ENCODE assay signal across 8 cellular contexts in the genomic region with DNA sequence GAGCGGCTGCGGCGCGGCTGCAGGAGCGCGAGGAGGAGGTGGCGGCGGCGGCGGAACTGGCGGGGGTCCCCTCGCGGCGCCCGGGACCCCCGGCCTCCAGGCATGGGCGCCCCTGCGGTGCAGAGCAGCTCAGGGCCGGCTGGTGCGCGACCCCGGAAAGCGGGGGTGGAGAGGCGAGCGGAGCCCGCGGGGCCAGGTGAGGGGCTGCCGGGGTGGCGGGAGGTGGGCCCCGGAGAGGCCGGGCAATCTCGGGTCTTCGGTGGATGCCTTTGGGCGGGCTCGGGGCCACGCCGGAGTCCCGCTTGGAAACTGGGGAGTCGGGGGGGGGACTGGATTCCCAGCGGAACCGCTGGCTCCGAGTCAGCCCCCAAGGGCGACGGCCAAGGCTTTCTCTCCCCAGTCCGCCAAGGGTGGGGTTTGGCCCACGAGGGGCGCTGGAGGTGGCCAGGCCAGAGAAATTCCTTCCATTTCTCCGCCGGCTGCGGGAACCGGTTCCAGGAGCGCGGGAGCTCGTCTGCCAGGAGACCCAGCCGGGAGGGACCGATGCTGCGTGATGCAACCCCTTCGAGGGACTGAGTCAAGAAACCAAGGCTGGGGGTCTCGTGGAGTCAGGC. TPM values are rescaled to one million over a fixed set of nuclear protein-coding genes. Genes with fewer than 3 reads are reported as not detected.
DNase-seq lines count a peak whose midpoint lies in the region; ATAC-seq, FAIRE-seq and TF ChIP-seq lines count a peak whose summit lies in the region.

No MANE protein-coding gene starts in this region.

- H3K9me3 Mint-ChIP-seq in naive thymus-derived CD8-positive, alpha-beta T cell = no peaks in the 10 kb centered on the region

- H3F3A ChIP-seq in PC-3 (ENCODE audit: low read length, unreplicated experiment) = no peaks in the 10 kb centered on the region

- peak overlapping the region; percentile 91 for H3K4me3 ChIP-seq in PC-3 (ENCODE audit: low read length)
- H3K4me3 ChIP-seq in endothelial cell of umbilical vein (replicated peaks in 1 of 3; ENCODE audit: insufficient read depth in 1 of 3, low read depth in 1 of 3, low read length in 3 of 3) = peak overlapping the region; percentile 41 to 55 (median 55)

- no peak for FAIRE-seq in endothelial cell of umbilical vein (lab: Jason Lieb, UNC)

- no peaks in the 10 kb centered on the region for H3K9me3 ChIP-seq in PC-3 (ENCODE audit: low read length)
- no peaks in the 10 kb centered on the region for H3K9me3 ChIP-seq in endothelial cell of umbilical vein (replicated peaks; ENCODE audit: control insufficient read depth, insufficient read depth, low read length)

- H3K9me1 ChIP-seq in endothelial cell of umbilical vein (replicated peaks; ENCODE audit: control insufficient read depth, extremely low read depth, insufficient read depth, low read length) = no peaks in the 10 kb centered on the region

- CTCF ChIA-PET in PC-3 (lab: Charles Lee) (interaction anchor here (0.9 to 1.0 kb wide), 2 partner anchors 12 to 14 kb away, joined by 3 to 20 read pairs; no protein-coding TSS in a partner anchor), endothelial cell of umbilical vein (lab: Charles Lee) (interaction anchor here (1.0 to 8.7 kb wide), 6 partner anchors 11 to 45 kb away, joined by 3 to 67 read pairs (median 5); a partner anchor contains a TSS)

- dilution Hi-C loops in endothelial cell of umbilical vein (cut with MboI; ENCODE audit: extremely low pct_ligation_motif_present, low sequenced_read_pairs) = no loop called here

- peaks cover 26 to 80% (median 58%) of the 10 kb centered on the region in 4 donors for H3K4me1 Mint-ChIP-seq in naive thymus-derived CD8-positive, alpha-beta T cell

- peak overlapping the region in 6 of 10 donors; percentile 36 to 89 (median 60) for H3K27ac Mint-ChIP-seq in naive thymus-derived CD8-positive, alpha-beta T cell

- H3K36me3 ChIP-seq in PC-3 (ENCODE audit: low read depth, low read length) = no peaks in the 10 kb centered on the region
- H3K36me3 ChIP-seq in endothelial cell of umbilical vein (ENCODE audit: control insufficient read depth in 2 of 2, extremely low read depth in 1 of 2, insufficient read depth in 2 of 2, low read length in 2 of 2) = no peaks in the 10 kb centered on the region

- DNase-seq in NCI-H146 (lab: John Stamatoyannopoulos, UW) (peak; percentile 56), NCI-H146 treated with DMSO at 0.1 percent for 48 hours (lab: John Stamatoyannopoulos, UW; ENCODE audit: unreplicated experiment) (no peak), PC-3 (peak; percentile 36), endothelial cell of umbilical vein (ENCODE audit: low read depth, low spot score) (no peak), H4 (ENCODE audit: low spot score) (no peak)
- no peak for DNase-seq in naive thymus-derived CD8-positive, alpha-beta T cell

- POLR2A ChIA-PET in PC-3 (lab: Charles Lee; ENCODE audit: unreplicated experiment) = no interaction called here
- POLR2A ChIA-PET in endothelial cell of umbilical vein (lab: Charles Lee) = interaction anchor here (0.6 to 1.0 kb wide), 2 partner anchors 8 to 30 kb away, joined by 5 read pairs; a partner anchor contains a TSS
- POLR2A ChIA-PET in naive thymus-derived CD8-positive, alpha-beta T cell (lab: Charles Lee) = interaction anchor here (1.0 to 1.9 kb wide), 4 partner anchors 12 to 33 kb away, joined by 3 to 5 read pairs (median 4); no protein-coding TSS in a partner anchor

- H3K79me2 ChIP-seq in PC-3 (ENCODE audit: low read length) = peaks cover 16% of the 10 kb centered on the region; the same call in 1 of the 2 replicates
- H3K79me2 ChIP-seq in endothelial cell of umbilical vein (ENCODE audit: control insufficient read depth, insufficient read depth, low read length) = no peaks in the 10 kb centered on the region

- TF ChIP-seq CTCF in PC-3 (conservative IDR thresholded peaks at IDR 0.05; ENCODE audit: low read depth, low read length) = peak; percentile 28; the same call in 1 of the 2 replicates
- peak in 1 of 2 donors; percentile 31 for TF ChIP-seq CTCF in endothelial cell of umbilical vein (IDR thresholded peaks at IDR 0.05; ENCODE audit: extremely low read depth in 1 of 2, insufficient read depth in 1 of 2, low read depth in 1 of 2, low read length in 2 of 2)

- H3K9ac ChIP-seq in PC-3 (ENCODE audit: low read length) (peak overlapping the region; percentile 97), endothelial cell of umbilical vein (replicated peaks; ENCODE audit: extremely low read depth, insufficient read depth, low read length) (peak overlapping the region; percentile 97)

- H3K4me2 ChIP-seq in PC-3 (ENCODE audit: low read length) (peak overlapping the region; percentile 95), endothelial cell of umbilical vein (ENCODE audit: insufficient read depth, low read length) (peak overlapping the region; percentile 82)

- peak overlapping the region in 9 of 10 donors; percentile 10 to 79 (median 57) for H3K4me3 Mint-ChIP-seq in naive thymus-derived CD8-positive, alpha-beta T cell

- peak overlapping the region; percentile 58 for H2AFZ ChIP-seq in PC-3 (ENCODE audit: low read length)
- peak overlapping the region; percentile 60 for H2AFZ ChIP-seq in endothelial cell of umbilical vein (ENCODE audit: low read depth, low read length)

- no peak for TF ChIP-seq POLR2A in endothelial cell of umbilical vein (IDR thresholded peaks at IDR 0.05; ENCODE audit: low read depth, low read length)

- no peak for ATAC-seq in PC-3
- ATAC-seq in naive thymus-derived CD8-positive, alpha-beta T cell = peak; percentile 1 to 13
- ATAC-seq in GM21515 (IDR thresholded peaks at IDR 0.05; ENCODE audit: unreplicated experiment) = no peak
- ATAC-seq in GM18873 (IDR thresholded peaks at IDR 0.05; ENCODE audit: low FRiP score, unreplicated experiment) = no peak

- H3K27me3 Mint-ChIP-seq in naive thymus-derived CD8-positive, alpha-beta T cell = no peaks in the 10 kb centered on the region

- H3K36me3 Mint-ChIP-seq in naive thymus-derived CD8-positive, alpha-beta T cell = no peaks in the 10 kb centered on the region

- no peaks in the 10 kb centered on the region for H3K9me2 ChIP-seq in PC-3 (replicated peaks; ENCODE audit: low read length)

- BruUV-seq in PC-3 (replicated peaks; lab: Mats Ljungman, UMichigan) (no TSS peak), endothelial cell of umbilical vein (replicated peaks; lab: Mats Ljungman, UMichigan) (no TSS peak)

- H3K4me1 ChIP-seq in PC-3 (ENCODE audit: insufficient read depth, low read length) (peaks cover 25% of the 10 kb centered on the region), endothelial cell of umbilical vein (ENCODE audit: control insufficient read depth, extremely low read depth, insufficient read depth, low read length) (peaks cover 22% of the 10 kb centered on the region)

- H3K27ac ChIP-seq in PC-3 (ENCODE audit: low read length) (peak overlapping the region; percentile 67), endothelial cell of umbilical vein (ENCODE audit: insufficient read depth, low read depth, low read length) (peak overlapping the region; percentile 78)

- intact Hi-C loops in PC-3 (cut with micrococcal nuclease) = loop anchor here (1.0 kb wide), 1 partner anchor 13 kb away; no protein-coding TSS in a partner anchor
- intact Hi-C loops in endothelial cell of umbilical vein (cut with micrococcal nuclease) = loop anchor here (1.0 kb wide), 2 partner anchors 14 to 27 kb away; a partner anchor contains a TSS

- H4K20me1 ChIP-seq in PC-3 (ENCODE audit: low read length) (no peaks in the 10 kb centered on the region), endothelial cell of umbilical vein (replicated peaks; ENCODE audit: control insufficient read depth, extremely low read depth, insufficient read depth, low read length) (no peaks in the 10 kb centered on the region)

- H3K27me3 ChIP-seq in PC-3 (ENCODE audit: low read length) = no peaks in the 10 kb centered on the region
- H3K27me3 ChIP-seq in endothelial cell of umbilical vein (ENCODE audit: control insufficient read depth in 2 of 2, insufficient read depth in 2 of 2, low read length in 2 of 2) = no peaks in the 10 kb centered on the region

RNA-seq across cellular contexts. Expression of a gene that starts 13.9 kb away (rescaled TPM):
- total RNA-seq in PC-3 (2014; rRNA removed) = 90.7 and 110 TPM in 2 replicates
- 6.8 and 10.2 TPM in 2 replicates for total RNA-seq in endothelial cell of umbilical vein
- 13.4 and 18.2 TPM in 2 replicates for polyA plus RNA-seq in endothelial cell of umbilical vein
- polyA plus RNA-seq in endothelial cell of umbilical vein (2011; cell fraction: cytosol; rRNA removed) = 7.8 and 14.6 TPM in 2 replicates
- 58.3 and 72.6 TPM in 2 replicates for polyA plus RNA-seq in endothelial cell of umbilical vein (2011; cell fraction: nucleus; rRNA removed)
- 10.3 and 10.5 TPM in 2 replicates for polyA plus RNA-seq in endothelial cell of umbilical vein (2012)
- 3.8 and 7.3 TPM in 2 replicates for polyA minus RNA-seq in endothelial cell of umbilical vein
- 70.1 TPM for polyA minus RNA-seq in endothelial cell of umbilical vein (2011; cell fraction: cytosol; rRNA and poly(A)+ RNA removed)
- 26.7 and 42.7 TPM in 2 replicates for polyA minus RNA-seq in endothelial cell of umbilical vein (2011; cell fraction: nucleus; rRNA and poly(A)+ RNA removed)
- 1 to 10 TPM; 1.9 to 2.4 TPM for total RNA-seq in naive thymus-derived CD8-positive, alpha-beta T cell
- polyA plus RNA-seq in naive thymus-derived CD8-positive, alpha-beta T cell = under 1 TPM; 0.39 to 0.79 (median 0.45) TPM
- total RNA-seq in H4 (2014; rRNA removed; shearing (Covaris generic)) = 0.16 and 0.54 TPM in 2 replicates

RNA-seq across cellular contexts. Expression of a gene that starts 30.6 kb away (rescaled TPM):
- total RNA-seq in PC-3 (2014; rRNA removed) (0.29 and 0.58 TPM in 2 replicates), endothelial cell of umbilical vein (87.5 and 88.4 TPM in 2 replicates)
- 50.0 and 53.3 TPM in 2 replicates for polyA plus RNA-seq in endothelial cell of umbilical vein
- polyA plus RNA-seq in endothelial cell of umbilical vein (2011; cell fraction: cytosol; rRNA removed) = 42.2 and 64.7 TPM in 2 replicates
- 85.1 and 86.5 TPM in 2 replicates for polyA plus RNA-seq in endothelial cell of umbilical vein (2011; cell fraction: nucleus; rRNA removed)
- polyA plus RNA-seq in endothelial cell of umbilical vein (2012) = 68.4 and 77.9 TPM in 2 replicates
- 42.6 and 64.3 TPM in 2 replicates for polyA minus RNA-seq in endothelial cell of umbilical vein
- 0.51 TPM for polyA minus RNA-seq in endothelial cell of umbilical vein (2011; cell fraction: cytosol; rRNA and poly(A)+ RNA removed)
- polyA minus RNA-seq in endothelial cell of umbilical vein (2011; cell fraction: nucleus; rRNA and poly(A)+ RNA removed) = 27.5 and 38.0 TPM in 2 replicates
- total RNA-seq in naive thymus-derived CD8-positive, alpha-beta T cell = 10 to 100 TPM; 35.7 to 36.5 TPM
- polyA plus RNA-seq in naive thymus-derived CD8-positive, alpha-beta T cell = 1 to 10 TPM; 2.0 to 5.2 (median 2.6) TPM
- total RNA-seq in H4 (2014; rRNA removed; shearing (Covaris generic)) = 0.35 and 1.8 TPM in 2 replicates

RNA-seq across cellular contexts. Expression of a gene that starts 32.4 kb away (rescaled TPM):
- total RNA-seq in PC-3 (2014; rRNA removed) = 110 and 167 TPM in 2 replicates
- total RNA-seq in endothelial cell of umbilical vein = 41.6 and 43.3 TPM in 2 replicates
- polyA plus RNA-seq in endothelial cell of umbilical vein = 67.5 and 78.4 TPM in 2 replicates
- 82.7 and 95.4 TPM in 2 replicates for polyA plus RNA-seq in endothelial cell of umbilical vein (2011; cell fraction: cytosol; rRNA removed)
- polyA plus RNA-seq in endothelial cell of umbilical vein (2011; cell fraction: nucleus; rRNA removed) = 56.4 and 61.2 TPM in 2 replicates
- polyA plus RNA-seq in endothelial cell of umbilical vein (2012) = 48.8 and 54.3 TPM in 2 replicates
- polyA minus RNA-seq in endothelial cell of umbilical vein = 51.6 and 70.4 TPM in 2 replicates
- polyA minus RNA-seq in endothelial cell of umbilical vein (2011; cell fraction: cytosol; rRNA and poly(A)+ RNA removed) = 44.9 TPM
- polyA minus RNA-seq in endothelial cell of umbilical vein (2011; cell fraction: nucleus; rRNA and poly(A)+ RNA removed) = 18.7 and 25.5 TPM in 2 replicates
- total RNA-seq in naive thymus-derived CD8-positive, alpha-beta T cell = 10 to 100 TPM; 18.0 to 19.4 TPM
- 10 to 100 TPM; 17.6 to 28.8 (median 22.2) TPM for polyA plus RNA-seq in naive thymus-derived CD8-positive, alpha-beta T cell
- total RNA-seq in H4 (2014; rRNA removed; shearing (Covaris generic)) = 57.5 and 63.0 TPM in 2 replicates

RNA-seq across cellular contexts. Expression of a gene that starts 42.1 kb away (rescaled TPM):
- total RNA-seq in PC-3 (2014; rRNA removed) (not detected in 2 replicates), endothelial cell of umbilical vein (not detected in 2 replicates)
- not detected in 2 replicates for polyA plus RNA-seq in endothelial cell of umbilical vein
- not detected in 2 replicates for polyA plus RNA-seq in endothelial cell of umbilical vein (2011; cell fraction: cytosol; rRNA removed)
- polyA plus RNA-seq in endothelial cell of umbilical vein (2011; cell fraction: nucleus; rRNA removed) = not detected in 2 replicates
- polyA plus RNA-seq in endothelial cell of umbilical vein (2012) = not detected in 2 replicates
- polyA minus RNA-seq in endothelial cell of umbilical vein = not detected in 2 replicates
- not detected for polyA minus RNA-seq in endothelial cell of umbilical vein (2011; cell fraction: cytosol; rRNA and poly(A)+ RNA removed)
- not detected in 2 replicates for polyA minus RNA-seq in endothelial cell of umbilical vein (2011; cell fraction: nucleus; rRNA and poly(A)+ RNA removed)
- total RNA-seq in naive thymus-derived CD8-positive, alpha-beta T cell = not detected
- polyA plus RNA-seq in naive thymus-derived CD8-positive, alpha-beta T cell = not detected
- total RNA-seq in H4 (2014; rRNA removed; shearing (Covaris generic)) = not detected in 2 replicates

Comparison
In these comparisons a context has a peak if more than half of its experiments do, and no peak if none do; other contexts are left out.
1. DNase-seq: peak in NCI-H146 (single experiment) and PC-3 (single experiment); none in NCI-H146 treated with DMSO at 0.1 percent for 48 hours (single experiment), endothelial cell of umbilical vein (single experiment), naive thymus-derived CD8-positive, alpha-beta T cell (0 of 10) and H4 (single experiment).
2. ATAC-seq: peak in naive thymus-derived CD8-positive, alpha-beta T cell (2 of 2); none in PC-3 (single experiment), GM21515 (single experiment) and GM18873 (single experiment).
3. RNA of a gene that starts 30.6 kb away (total RNA-seq): 87.5 to 88.4 TPM in endothelial cell of umbilical vein and 35.7 to 36.5 TPM in naive thymus-derived CD8-positive, alpha-beta T cell; 0.35 to 1.8 TPM in H4 and 0.29 to 0.58 TPM in PC-3; every median in the first group is over 10 times any median in the second.